In genomic region chr5:88503065-88503394, GRCh38 we compare ENCODE assay signal across 8 cellular contexts.
DNase-seq lines count a peak whose midpoint lies in the region; ATAC-seq, FAIRE-seq and TF ChIP-seq lines count a peak whose summit lies in the region.

No MANE protein-coding gene starts in this region.

- no peaks in the 10 kb centered on the region for H3K9me3 Mint-ChIP-seq in activated T-cell treated with anti-CD3 and anti-CD28 coated beads, Interleukin-2, amount 50 U/mL, for 24 hours

- H3K4me1 Mint-ChIP-seq in activated T-cell treated with anti-CD3 and anti-CD28 coated beads, Interleukin-2, amount 50 U/mL, for 24 hours (ENCODE audit: low read depth) = peaks cover 16% of the 10 kb centered on the region
- peaks cover 19% of the 10 kb centered on the region for H3K4me1 Mint-ChIP-seq in T-helper 17 cell

- H3K9me3 ChIP-seq in T-helper 17 cell (ENCODE audit: control insufficient read depth, low read length, poor library complexity, severe bottlenecking) (no peaks in the 10 kb centered on the region), testis (no peaks in the 10 kb centered on the region)

- TF ChIP-seq CTCF in fibroblast of villous mesenchyme (IDR thresholded peaks at IDR 0.05; ENCODE audit: insufficient read depth, low read depth, low read length) = no peak
- TF ChIP-seq CTCF in testis (IDR thresholded peaks at IDR 0.05) = no peak

- 29 to 44% methylated on average over 2 of the region's 2 CpGs for WGBS in testis, 2 donors

- H3K4me3 Mint-ChIP-seq in activated T-cell treated with anti-CD3 and anti-CD28 coated beads, Interleukin-2, amount 50 U/mL, for 24 hours = peak overlapping the region; percentile 78
- H3K4me3 Mint-ChIP-seq in T-helper 17 cell = peak overlapping the region; percentile 99

- no peak for FAIRE-seq in urothelium cell line (lab: Jason Lieb, UNC)

- H3K4me3 ChIP-seq in fibroblast of villous mesenchyme (ENCODE audit: low read depth, low read length) (peak overlapping the region; percentile 59), testis (peak overlapping the region; percentile 32 to 40)

- H3K36me3 ChIP-seq in testis (ENCODE audit: low read depth, missing control alignments) = no peaks in the 10 kb centered on the region

- no peaks in the 10 kb centered on the region for H3K27me3 ChIP-seq in testis

- H3K27ac Mint-ChIP-seq in activated T-cell treated with anti-CD3 and anti-CD28 coated beads, Interleukin-2, amount 50 U/mL, for 24 hours = peak overlapping the region; percentile 81
- peak overlapping the region; percentile 97 for H3K27ac Mint-ChIP-seq in T-helper 17 cell

- no peaks in the 10 kb centered on the region for H3K36me3 Mint-ChIP-seq in activated T-cell treated with anti-CD3 and anti-CD28 coated beads, Interleukin-2, amount 50 U/mL, for 24 hours (ENCODE audit: low read depth)
- H3K36me3 Mint-ChIP-seq in T-helper 17 cell (ENCODE audit: low read depth) = peaks cover 3% of the 10 kb centered on the region

- H3K27me3 Mint-ChIP-seq in activated T-cell treated with anti-CD3 and anti-CD28 coated beads, Interleukin-2, amount 50 U/mL, for 24 hours = no peaks in the 10 kb centered on the region
- H3K27me3 Mint-ChIP-seq in T-helper 17 cell = peaks cover 15% of the 10 kb centered on the region

- DNase-seq in activated T-cell treated with anti-CD3 and anti-CD28 coated beads, Interleukin-2, amount 50 U/mL, for 24 hours = no peak
- DNase-seq in activated T-cell treated with anti-CD3 and anti-CD28 coated beads for 4 hours = no peak
- DNase-seq in T-helper 17 cell = no peak
- DNase-seq in fibroblast of villous mesenchyme (ENCODE audit: low read depth) = peak; percentile 1
- DNase-seq in testis = no peak
- no peak for DNase-seq in urothelium cell line (ENCODE audit: low spot score)
- DNase-seq in SIG-M5 (lab: John Stamatoyannopoulos, UW) = no peak
- DNase-seq in GF-D8 (lab: John Stamatoyannopoulos, UW) = no peak

- ATAC-seq in T-helper 17 cell = no peak

- intact Hi-C loops in testis (cut with DNase I; ENCODE audit: low total_unique reads) = no loop called here

- no peak for TF ChIP-seq POLR2A in testis (IDR thresholded peaks at IDR 0.05)

- no peak overlapping the region for H3K27ac ChIP-seq in testis

- no peaks in the 10 kb centered on the region for H3K4me1 ChIP-seq in testis
